In genomic region chr7:40403664-40404476, GRCh38 we compare ENCODE assay signal across 27 cellular contexts.
DNase-seq lines count a peak whose midpoint lies in the region; ATAC-seq and TF ChIP-seq lines count a peak whose summit lies in the region.
"Had no signal": no experiment of that assay in that cellular context is flagged by ENCODE, and none has a peak within 500 bp of the region (broad histone marks: within the 10 kb centered on the region; RNA-seq: fewer than 3 reads in every experiment).

No MANE protein-coding gene starts in this region.

- no TSS peak for BruUV-seq in A673 (replicated peaks; lab: Mats Ljungman, UMichigan)

- H3K27me3 ChIP-seq in A673 (replicated peaks; ENCODE audit: insufficient read depth, low read depth, low read length, poor library complexity) (no peaks in the 10 kb centered on the region), thyroid gland (no peaks in the 10 kb centered on the region)
- H3K27me3 ChIP-seq: esophagus muscularis mucosa, Peyer's patch, right atrium auricular region had no signal

- H3K4me1 ChIP-seq in A673 (ENCODE audit: insufficient read depth, low read length, poor library complexity, severe bottlenecking) (no peaks in the 10 kb centered on the region), thyroid gland (no peaks in the 10 kb centered on the region)
- H3K4me1 ChIP-seq: esophagus muscularis mucosa, lower lobe of right lung, parathyroid adenoma, Peyer's patch, right atrium auricular region had no signal

- WGBS in thyroid gland, 2 donors: 88 to 95% methylated on average over 3 of the region's 3 CpGs

- CTCF ChIA-PET in A673 (lab: Charles Lee): no interaction called here

- POLR2A ChIA-PET in A673 (lab: Charles Lee; ENCODE audit: low non-redundant PET): no interaction called here

- no peak for ATAC-seq in GM21423 (IDR thresholded peaks at IDR 0.05; ENCODE audit: unreplicated experiment)
- ATAC-seq: CD8-positive, alpha-beta T cell; lower lobe of right lung had no signal

- H3K27ac ChIP-seq in A673 (ENCODE audit: low read depth, low read length, poor library complexity, severe bottlenecking) (no peak overlapping the region), thyroid gland (no peak overlapping the region)
- H3K27ac ChIP-seq: esophagus muscularis mucosa, lower lobe of right lung, parathyroid adenoma, Peyer's patch, right atrium auricular region, WERI-Rb-1 had no signal

- H3K36me3 ChIP-seq in A673 (ENCODE audit: insufficient read depth, low read length, poor library complexity, severe bottlenecking) (no peaks in the 10 kb centered on the region), thyroid gland (no peaks in the 10 kb centered on the region)
- H3K36me3 ChIP-seq: esophagus muscularis mucosa, lower lobe of right lung, Peyer's patch, right atrium auricular region, WERI-Rb-1 had no signal

- no peaks in the 10 kb centered on the region for H3K9me3 ChIP-seq in A673 (ENCODE audit: low read depth, low read length, poor library complexity, severe bottlenecking)
- no peaks in the 10 kb centered on the region for H3K9me3 ChIP-seq in thyroid gland
- H3K9me3 ChIP-seq: esophagus muscularis mucosa, lower lobe of right lung, Peyer's patch, right atrium auricular region had no signal

- no peak for TF ChIP-seq POLR2A in thyroid gland (IDR thresholded peaks at IDR 0.05)

- intact Hi-C loops in A673 (cut with micrococcal nuclease; ENCODE audit: unreplicated experiment): no loop called here
- intact Hi-C loops in thyroid gland (cut with DNase I): no loop called here

- DNase-seq in A673 (ENCODE audit: low spot score) (peak; percentile 4), HuH-7.5 (ENCODE audit: low spot score) (peak; percentile 6), OCI-M1 (lab: John Stamatoyannopoulos, UW) (peak; percentile 58), fibroblast of the conjunctiva (ENCODE audit: low read depth) (peak; percentile 41), NCI-H2107 (lab: John Stamatoyannopoulos, UW) (no peak), thyroid gland (no peak)
- no peak for DNase-seq in activated CD4-positive, CD25-positive, alpha-beta regulatory T cell (lab: John Stamatoyannopoulos, UW)
- DNase-seq: activated CD4-positive, alpha-beta T cell treated with anti-CD3 and anti-CD28 coated beads, Interleukin-2, amount 50 U/mL, for 4 hours; activated naive CD4-positive, alpha-beta T cell treated with anti-CD3 and anti-CD28 coated beads for 36 hours; CD8-positive, alpha-beta T cell; DMS153; endodermal cell; H9; KBM-7; lower lobe of right lung; NCI-H1436; Peyer's patch; SHP77 treated with DMSO at 0.1 percent for 48 hours; stimulated activated CD4-positive, alpha-beta T cell treated with anti-CD3 and anti-CD28 coated beads, Interleukin-12 subunit alpha, Interleukin-12 subunit beta, amount 100 ng/mL, for 4 hours; stimulated activated CD4-positive, alpha-beta T cell treated with anti-CD3 and anti-CD28 coated beads, Interleukin-4, amount 100 ng/mL, for 1 hour; SW 1271; T-helper 9 cell; WERI-Rb-1 had no signal

- no peak for TF ChIP-seq CTCF in A673 (conservative IDR thresholded peaks at IDR 0.05; ENCODE audit: low read depth, low read length)
- TF ChIP-seq CTCF in thyroid gland (IDR thresholded peaks at IDR 0.05): no peak

- H3K4me3 ChIP-seq in A673 (ENCODE audit: low read depth, low read length, poor library complexity, severe bottlenecking) (no peak overlapping the region), thyroid gland (replicated peaks in 1 of 3) (no peak overlapping the region)
- H3K4me3 ChIP-seq: esophagus muscularis mucosa, lower lobe of right lung, Peyer's patch, right atrium auricular region had no signal

Comparison
In these comparisons a context has a peak if more than half of its experiments do, and no peak if none do; other contexts are left out.
1. DNase-seq: peak in A673 (single experiment), HuH-7.5 (single experiment), OCI-M1 (single experiment) and fibroblast of the conjunctiva (single experiment); none in activated CD4-positive, CD25-positive, alpha-beta regulatory T cell (0 of 4), NCI-H2107 (single experiment) and thyroid gland (0 of 2).